Comparison of ENCODE assay signal across 25 cellular contexts in genomic region chr20:53831228-53831627, GRCh38.
DNase-seq lines count a peak whose midpoint lies in the region; ATAC-seq, FAIRE-seq and TF ChIP-seq lines count a peak whose summit lies in the region.
"Had no signal": no experiment of that assay in that cellular context is flagged by ENCODE, and none has a peak within 500 bp of the region (broad histone marks: within the 10 kb centered on the region; RNA-seq: fewer than 3 reads in every experiment).

No MANE protein-coding gene starts in this region.

- H3K79me2 ChIP-seq in K562 (ENCODE audit: control insufficient read depth, insufficient read depth, low read length) (no peaks in the 10 kb centered on the region), smooth muscle cell (ENCODE audit: low read depth) (no peaks in the 10 kb centered on the region)

- TF ChIP-seq CTCF in K562 (IDR thresholded peaks at IDR 0.05 in 2 of 3, conservative IDR thresholded peaks at IDR 0.05 in 1 of 3; ENCODE audit: insufficient read depth in 2 of 3, low read depth in 1 of 3, low read length in 3 of 3) = no peak
- TF ChIP-seq CTCF in smooth muscle cell (IDR thresholded peaks at IDR 0.05; ENCODE audit: borderline replicate concordance, insufficient read depth, poor library complexity, severe bottlenecking) = no peak

- H3K27me3 ChIP-seq in BLaER1 (no peaks in the 10 kb centered on the region), K562 (ENCODE audit: control insufficient read depth in 2 of 2, insufficient read depth in 2 of 2, low read length in 2 of 2) (no peaks in the 10 kb centered on the region), smooth muscle cell (ENCODE audit: low read depth) (no peaks in the 10 kb centered on the region)
- H3K27me3 ChIP-seq: pancreas, upper lobe of left lung had no signal

- H3K4me1 Mint-ChIP-seq in IgD-negative memory B cell = peaks cover 64 to 71% (median 68%) of the 10 kb centered on the region in 3 donors

- peak overlapping the region; percentile 62; the same call in 1 of the 2 replicates for H2AFZ ChIP-seq in K562 (ENCODE audit: low read depth, low read length)
- no peak overlapping the region for H2AFZ ChIP-seq in smooth muscle cell (ENCODE audit: low read depth)

- no peaks in the 10 kb centered on the region for H3K36me3 Mint-ChIP-seq in IgD-negative memory B cell
- H3K36me3 Mint-ChIP-seq: brain, natural killer cell, WTC11 had no signal

- H3K4me2 ChIP-seq in BLaER1 (peak overlapping the region; percentile 89), K562 (ENCODE audit: insufficient read depth, low read length) (no peak overlapping the region), smooth muscle cell (no peak overlapping the region)

- ATAC-seq in K562 = no peak
- ATAC-seq in GM18858 (IDR thresholded peaks at IDR 0.05; ENCODE audit: unreplicated experiment) = no peak
- ATAC-seq in GM19351 (IDR thresholded peaks at IDR 0.05; ENCODE audit: unreplicated experiment) = no peak
- ATAC-seq: activated T-cell treated with anti-CD3 and anti-CD28 coated beads, Interleukin-2, amount 50 U/mL, for 72 hours; natural killer cell; pancreas; sciatic nerve; WTC11 had no signal

- H3K36me3 ChIP-seq in BLaER1 = no peaks in the 10 kb centered on the region
- H3K36me3 ChIP-seq in K562 (ENCODE audit: control insufficient read depth, insufficient read depth, low read length) = no peaks in the 10 kb centered on the region
- H3K36me3 ChIP-seq in smooth muscle cell (ENCODE audit: low read depth) = no peaks in the 10 kb centered on the region
- H3K36me3 ChIP-seq: HAP-1, pancreas, upper lobe of left lung had no signal

- H3K4me3 ChIP-seq in BLaER1 (no peak overlapping the region), K562 (no peak overlapping the region), smooth muscle cell (no peak overlapping the region)
- H3K4me3 ChIP-seq: HAP-1, pancreas, upper lobe of left lung had no signal

- peaks cover 0 to 7% (median 0%) of the 10 kb centered on the region in 3 donors for H3K9me3 Mint-ChIP-seq in IgD-negative memory B cell
- H3K9me3 Mint-ChIP-seq: activated naive CD4-positive, alpha-beta T cell treated with anti-CD3 and anti-CD28 coated beads, Interleukin-2, amount 50 U/mL, for 24 hours; natural killer cell; WTC11 had no signal

- H3K4me3 Mint-ChIP-seq in IgD-negative memory B cell = no peak overlapping the region
- H3K4me3 Mint-ChIP-seq: activated CD4-positive, alpha-beta memory T cell treated with anti-CD3 and anti-CD28 coated beads, Interleukin-2, amount 10 ng/mL, durations not matched to agents 7 days and 5 days; activated naive CD4-positive, alpha-beta T cell treated with anti-CD3 and anti-CD28 coated beads, Interleukin-2, amount 50 U/mL, for 24 hours; brain; natural killer cell; WTC11 had no signal

- DNase-seq in K562 (ENCODE audit: extremely low read depth in 1 of 4, low spot score in 3 of 4) (no peak), smooth muscle cell (lab: John Stamatoyannopoulos, UW; ENCODE audit: unreplicated experiment) (no peak), LoVo (ENCODE audit: low spot score) (no peak), epidermal melanocyte (ENCODE audit: insufficient read length, low spot score) (no peak)
- DNase-seq: activated CD4-positive, alpha-beta memory T cell treated with anti-CD3 and anti-CD28 coated beads, Interleukin-2, amount 10 ng/mL, durations not matched to agents 7 days and 5 days; activated T-cell treated with anti-CD3 and anti-CD28 coated beads, Interleukin-2, amount 50 U/mL, for 72 hours; DMS79; mesendoderm; natural killer cell; NCI-H1105; NCI-H524; pancreas; SIG-M5; stimulated activated naive CD4-positive, alpha-beta T cell; upper lobe of left lung had no signal

- 86% methylated on average over 5 of the region's 5 CpGs for WGBS in K562 (ENCODE audit: insufficient coverage, low coverage, missing lambda C conversion rate)
- over 99% methylated on average over 5 of the region's 5 CpGs for WGBS in smooth muscle cell (ENCODE audit: low lambda C conversion rate)

- peak overlapping the region in 2 of 3 donors; percentile 73 to 99 for H3K27ac Mint-ChIP-seq in IgD-negative memory B cell
- H3K27ac Mint-ChIP-seq: WTC11 had no signal

- no peaks in the 10 kb centered on the region for H3K27me3 Mint-ChIP-seq in IgD-negative memory B cell
- H3K27me3 Mint-ChIP-seq: activated CD4-positive, alpha-beta memory T cell treated with anti-CD3 and anti-CD28 coated beads, Interleukin-2, amount 10 ng/mL, durations not matched to agents 7 days and 5 days; activated naive CD4-positive, alpha-beta T cell treated with anti-CD3 and anti-CD28 coated beads, Interleukin-2, amount 50 U/mL, for 24 hours; brain had no signal

- intact Hi-C loops in K562 (cut with micrococcal nuclease) = no loop called here

- H4K20me1 ChIP-seq in BLaER1 (no peaks in the 10 kb centered on the region), K562 (replicated peaks; ENCODE audit: control insufficient read depth, insufficient read depth, low read length) (no peaks in the 10 kb centered on the region), smooth muscle cell (ENCODE audit: low read depth) (no peaks in the 10 kb centered on the region)

- no TSS peak for BruUV-seq in K562 (replicated peaks; lab: Mats Ljungman, UMichigan)

- no peak for FAIRE-seq in K562 (lab: Jason Lieb, UNC)
- FAIRE-seq: colon, pancreas had no signal

- TF ChIP-seq RAD21 in K562 (CRISPR knock-in tag; conservative IDR thresholded peaks at IDR 0.05 in 1 of 2, IDR thresholded peaks at IDR 0.05 in 1 of 2) = no peak

- TF ChIP-seq EP300 in K562 (IDR thresholded peaks at IDR 0.05; ENCODE audit: low read length) = no peak

- H3K4me1 ChIP-seq in BLaER1 (peaks cover 85% of the 10 kb centered on the region), K562 (replicated peaks in 1 of 2; ENCODE audit: control insufficient read depth in 2 of 2, insufficient read depth in 2 of 2, low read length in 2 of 2) (peaks cover 0 to 20% of the 10 kb centered on the region in 2 experiments; a peak in 2 of 5 replicates), smooth muscle cell (ENCODE audit: low read depth) (peaks cover 30% of the 10 kb centered on the region)

- H3K9me1 ChIP-seq in K562 (ENCODE audit: control insufficient read depth, insufficient read depth, low read length) = no peaks in the 10 kb centered on the region

- POLR2A ChIA-PET in K562 (lab: Yijun Ruan, JAX) = no interaction called here

- TF ChIP-seq POLR2A in K562 (conservative IDR thresholded peaks at IDR 0.05) = no peak

- peak overlapping the region; percentile 92; the same call in 1 of the 2 replicates for H3K27ac ChIP-seq in BLaER1
- H3K27ac ChIP-seq in K562 (ENCODE audit: extremely low read depth, low read depth, low read length) = no peak overlapping the region
- peak overlapping the region; percentile 100 for H3K27ac ChIP-seq in smooth muscle cell (ENCODE audit: low read depth)
- H3K27ac ChIP-seq: pancreas had no signal

- in situ Hi-C loops in K562 (cut with MboI) = no loop called here

- peaks cover 15% of the 10 kb centered on the region for H3F3A ChIP-seq in smooth muscle cell (ENCODE audit: low read depth)

- H3K9ac ChIP-seq in BLaER1 = no peak overlapping the region
- H3K9ac ChIP-seq in K562 (ENCODE audit: insufficient read depth in 1 of 2, low read depth in 2 of 2, low read length in 2 of 2) = no peak overlapping the region
- H3K9ac ChIP-seq in smooth muscle cell (ENCODE audit: low read depth) = no peak overlapping the region

- CTCF ChIA-PET in K562 (lab: Yijun Ruan, JAX; ENCODE audit: low intra/inter-chr PET ratio) = no interaction called here

- H3K9me3 ChIP-seq in BLaER1 = peaks cover 14% of the 10 kb centered on the region
- no peaks in the 10 kb centered on the region for H3K9me3 ChIP-seq in K562 (replicated peaks; ENCODE audit: control insufficient read depth, insufficient read depth, low read depth, low read length)
- no peaks in the 10 kb centered on the region for H3K9me3 ChIP-seq in smooth muscle cell (replicated peaks; ENCODE audit: low read depth)
- H3K9me3 ChIP-seq: HAP-1, pancreas, upper lobe of left lung had no signal

TF ChIP-seq in K562, 482 proteins besides CTCF, POLR2A, EP300 and RAD21 (continues in another document):
- TF ChIP-seq TRIM25 (IDR thresholded peaks at IDR 0.05; ENCODE audit: borderline replicate concordance) (no peak), HES1 (IDR thresholded peaks at IDR 0.05; ENCODE audit: low read depth) (no peak), EWSR1 (IDR thresholded peaks at IDR 0.05; ENCODE audit: borderline replicate concordance, low read depth, partially characterized antibody) (peak; percentile 59), HOXB6 (CRISPR knock-in tag; IDR thresholded peaks at IDR 0.05; ENCODE audit: borderline replicate concordance) (no peak), XRCC3 (IDR thresholded peaks at IDR 0.05) (no peak), PHF8 (IDR thresholded peaks at IDR 0.05; ENCODE audit: borderline replicate concordance, low read length) (no peak), DLX4 (CRISPR knock-in tag; IDR thresholded peaks at IDR 0.05) (no peak), ZNF140 (CRISPR knock-in tag; IDR thresholded peaks at IDR 0.05) (no peak)
